8 cellular contexts compared by ENCODE assay signal in the genomic region with DNA sequence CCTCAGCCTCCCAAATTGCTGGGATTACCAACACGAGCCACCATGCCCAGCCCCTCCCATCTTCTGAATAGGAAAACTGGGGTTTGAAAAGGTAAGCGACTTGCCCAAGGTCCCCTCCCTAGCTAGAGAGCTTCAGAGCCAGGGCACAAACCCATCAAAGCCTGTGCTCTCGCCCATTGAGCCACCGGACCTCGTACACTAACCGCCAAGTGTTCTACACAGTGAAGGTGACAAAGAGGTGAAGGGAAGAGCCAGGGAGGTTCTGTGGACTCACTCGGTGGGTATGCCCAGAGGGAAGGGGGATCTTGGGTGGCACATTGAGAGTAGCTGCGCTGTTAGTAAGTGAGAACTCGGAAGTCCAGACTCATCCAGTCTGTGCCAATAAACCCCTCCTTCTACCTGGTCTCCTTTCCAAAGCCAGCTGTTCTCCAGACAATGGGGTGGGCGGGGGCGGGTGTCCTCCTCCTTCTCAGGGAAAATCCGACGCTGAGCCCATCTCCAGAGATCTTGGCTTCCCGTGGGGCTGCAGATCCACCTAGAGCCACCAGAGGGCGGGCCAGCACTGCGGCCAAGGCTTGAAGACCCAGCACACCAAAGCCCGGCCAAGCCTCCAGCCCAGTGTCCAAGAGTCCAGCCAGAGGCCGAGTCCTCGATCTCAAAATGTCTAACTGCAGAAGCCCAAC. TPM values are rescaled to one million over a fixed set of nuclear protein-coding genes. Genes with fewer than 3 reads are reported as not detected.
A peak's percentile ranks its signal among the peaks of the same experiment; 100 is the strongest.
DNase-seq lines count a peak whose midpoint lies in the region; ATAC-seq and TF ChIP-seq lines count a peak whose summit lies in the region.

No MANE protein-coding gene starts in this region.

- WGBS in lung, 2 donors, result 12 to 15% methylated on average over 19 of the region's 19 CpGs

- TF ChIP-seq CTCF in AG10803 (conservative IDR thresholded peaks at IDR 0.05; ENCODE audit: low read length) (peak; percentile 96), dorsolateral prefrontal cortex (IDR thresholded peaks at IDR 0.05 in 54 of 56, conservative IDR thresholded peaks at IDR 0.05 in 2 of 56; ENCODE audit: low read depth in 1 of 56, partially characterized antibody in 56 of 56) (peak; percentile 90 to 99 (median 98)), lung (IDR thresholded peaks at IDR 0.05; ENCODE audit: control extremely low read depth, extremely low read depth) (peak; percentile 96)

- H3K27ac ChIP-seq in dorsolateral prefrontal cortex, result no peak overlapping the region
- H3K27ac ChIP-seq in lung (ENCODE audit: low read depth in 1 of 2, low read length in 1 of 2), result no peak overlapping the region

- H3K4me3 ChIP-seq in AG10803 (ENCODE audit: low read length) (no peak overlapping the region), dorsolateral prefrontal cortex (peak overlapping the region in 13 of 59 donors; percentile 7 to 69 (median 21)), lung (no peak overlapping the region)

- no peaks in the 10 kb centered on the region for H3K9me3 ChIP-seq in lung (ENCODE audit: control insufficient read depth in 2 of 2, insufficient read depth in 1 of 2, low read length in 1 of 2)

- H3K36me3 ChIP-seq in lung (ENCODE audit: control insufficient read depth in 2 of 2, insufficient read depth in 2 of 2, low read length in 2 of 2), result no peaks in the 10 kb centered on the region

- intact Hi-C loops in dorsolateral prefrontal cortex (cut with DNase I), result loop anchor here (1.0 to 10.0 kb wide), 4 partner anchors 69 to 348 kb away; no protein-coding TSS in a partner anchor

- H3K4me1 ChIP-seq in lung (ENCODE audit: control insufficient read depth in 2 of 2, insufficient read depth in 2 of 2, low read length in 2 of 2), result peaks cover 0 to 19% of the 10 kb centered on the region in 2 donors

- DNase-seq in AG10803 (ENCODE audit: low read depth) (peak; percentile 73), NCI-H69 (lab: John Stamatoyannopoulos, UW) (peak; percentile 92), dorsolateral prefrontal cortex (peak; percentile 82 to 93 (median 90)), lung (ENCODE audit: low spot score) (peak; percentile 89)
- peak; percentile 59 to 62 for DNase-seq in activated CD4-positive, alpha-beta T cell treated with anti-CD3 and anti-CD28 coated beads, Interleukin-2, amount 50 U/mL, for 4 hours
- peak; percentile 53 for DNase-seq in stimulated activated CD8-positive, alpha-beta memory T cell treated with anti-CD3 and anti-CD28 coated beads, Interleukin-15, amount 100 ng/mL, for 1 hour (ENCODE audit: low read depth)

- ATAC-seq in GM18868 (IDR thresholded peaks at IDR 0.05; ENCODE audit: unreplicated experiment) (peak; percentile 62), HG03196 (IDR thresholded peaks at IDR 0.05; ENCODE audit: unreplicated experiment) (peak; percentile 58), lung (ENCODE audit: insufficient read depth, low FRiP score) (peak; percentile 77)

- H3K27me3 ChIP-seq in dorsolateral prefrontal cortex, result peaks cover 0 to 43% (median 13%) of the 10 kb centered on the region in 45 donors
- no peaks in the 10 kb centered on the region for H3K27me3 ChIP-seq in lung (ENCODE audit: control insufficient read depth, insufficient read depth)

RNA-seq across cellular contexts. Expression of a gene that starts 3.2 kb away (rescaled TPM):
- 10 to 100 TPM in 119 of 120 experiments, 1 to 10 TPM in 1; 8.1 to 75.2 (median 32.4) TPM for total RNA-seq in dorsolateral prefrontal cortex
- 1 to 10 TPM in 1 of 2 donors, under 1 TPM in 1; 0.31 to 4.8 TPM for total RNA-seq in lung
- polyA plus RNA-seq in lung, result 1 to 10 TPM; 1.5 to 1.8 TPM

RNA-seq across cellular contexts. Expression of a gene that starts 30.2 kb away (rescaled TPM):
- total RNA-seq in dorsolateral prefrontal cortex (10 to 100 TPM in 13 of 120 experiments, 1 to 10 TPM in 107; 2.5 to 22.1 (median 6.5) TPM), lung (100 to 1,000 TPM in 1 of 2 donors, 10 to 100 TPM in 1; 23.3 to 148 TPM)
- 100 to 1,000 TPM in 1 of 2 donors, 10 to 100 TPM in 1; 61.4 to 155 TPM for polyA plus RNA-seq in lung

RNA-seq across cellular contexts. Expression of a gene that starts 58.4 kb away (rescaled TPM):
- total RNA-seq in dorsolateral prefrontal cortex (10 to 100 TPM in 11 of 120 experiments, 1 to 10 TPM in 109; 2.9 to 12.3 (median 6.9) TPM), lung (10 to 100 TPM; 18.5 to 18.7 TPM)
- polyA plus RNA-seq in lung, result 10 to 100 TPM; 10.3 to 14.8 TPM
